1 cellular context compared by ENCODE assay signal in genomic region chr9:127877566-127877998, GRCh38.
TF ChIP-seq lines count a peak whose summit lies in the region.

Gene AK1, minus strand, starts transcription at chr9:127877675. Its CDS starts 3,058 bp downstream, at chr9:127874617.

TF ChIP-seq in HepG2, 621 proteins besides CTCF, POLR2A, EP300 and RAD21 (continued from another document):
- no peak for TF ChIP-seq ZBTB40 (IDR thresholded peaks at IDR 0.05)
- 0 out of 2 replicates have a peak, but pooled peaks have one; percentile 7 for TF ChIP-seq ZBTB40 (CRISPR knock-in tag; IDR thresholded peaks at IDR 0.05)
- no peak for TF ChIP-seq ZNF557 (CRISPR knock-in tag; IDR thresholded peaks at IDR 0.05)
- TF ChIP-seq ZNF350 (CRISPR knock-in tag; IDR thresholded peaks at IDR 0.05; ENCODE audit: borderline replicate concordance, low read depth), result 0 out of 2 replicates have a peak, but pooled peaks have one; percentile 42
- peak; percentile 63; the same call in 1 of the 2 replicates for TF ChIP-seq TARDBP (CRISPR knock-in tag; IDR thresholded peaks at IDR 0.05)
- 0 out of 2 replicates have a peak, but pooled peaks have one; percentile 39 for TF ChIP-seq ELF3 (CRISPR knock-in tag; IDR thresholded peaks at IDR 0.05)
- TF ChIP-seq KMT2A (CRISPR knock-in tag; IDR thresholded peaks at IDR 0.05), result no peak
- 0 out of 2 replicates have a peak, but pooled peaks have one; percentile 2 for TF ChIP-seq TBX2 (CRISPR knock-in tag; IDR thresholded peaks at IDR 0.05; ENCODE audit: borderline replicate concordance)
- TF ChIP-seq IRF2 (CRISPR knock-in tag; IDR thresholded peaks at IDR 0.05), result no peak
- peak; percentile 92 for TF ChIP-seq DRAP1 (CRISPR knock-in tag; IDR thresholded peaks at IDR 0.05)
- TF ChIP-seq RFXAP (CRISPR knock-in tag; IDR thresholded peaks at IDR 0.05; ENCODE audit: borderline replicate concordance), result no peak
- no peak for TF ChIP-seq NR3C1 (CRISPR knock-in tag; IDR thresholded peaks at IDR 0.05)
- peak; percentile 62 for TF ChIP-seq MAX (IDR thresholded peaks at IDR 0.05)
- TF ChIP-seq ZNF737 (CRISPR knock-in tag; IDR thresholded peaks at IDR 0.05; ENCODE audit: borderline replicate concordance), result no peak
- peak; percentile 32; the same call in 1 of the 2 replicates for TF ChIP-seq ZNF724P (CRISPR knock-in tag; IDR thresholded peaks at IDR 0.05; ENCODE audit: borderline replicate concordance)
- peak; percentile 37; the same call in 1 of the 2 replicates for TF ChIP-seq ZMYM4 (CRISPR knock-in tag; IDR thresholded peaks at IDR 0.05)
TF ChIP-seq in HepG2: peak in this region for 98.
